In genomic region chr2:160512484-160512883, GRCh38 we compare ENCODE assay signal across 18 cellular contexts.
"Had no signal": no experiment of that assay in that cellular context is flagged by ENCODE, and none has a peak within 500 bp of the region (broad histone marks: within the 10 kb centered on the region; RNA-seq: fewer than 3 reads in every experiment).

No MANE protein-coding gene starts in this region.

- H3K9ac ChIP-seq: neural progenitor cell had no signal

- H3K36me3 ChIP-seq: adrenal gland, gastroesophageal sphincter, neural progenitor cell, ovary, sigmoid colon, spleen, thyroid gland, uterus had no signal

- ATAC-seq: activated CD8-positive, alpha-beta memory T cell treated with anti-CD3 and anti-CD28 coated beads, Interleukin-2, amount 10 ng/mL, durations not matched to agents 7 days and 5 days; gastroesophageal sphincter; left colon; T-helper 17 cell had no signal

- H2AFZ ChIP-seq: neural progenitor cell had no signal

- H3K9me3 Mint-ChIP-seq: activated B cell treated with CpG ODN at 0.5 μM for 24 hours, naive B cell, neural progenitor cell had no signal

- H3K4me1 Mint-ChIP-seq: naive B cell had no signal

- H3K4me1 ChIP-seq: adrenal gland, neural progenitor cell, uterus had no signal

- H3K9me3 ChIP-seq: adrenal gland, gastroesophageal sphincter, ovary, sigmoid colon, spleen, thyroid gland, uterus had no signal

- H3K27ac ChIP-seq: adrenal gland, gastroesophageal sphincter, neural progenitor cell, ovary, sigmoid colon, spleen, thyroid gland, uterus had no signal

- H3K4me3 ChIP-seq: adrenal gland, gastroesophageal sphincter, neural progenitor cell, ovary, sigmoid colon, spleen, thyroid gland, uterus had no signal

- DNase-seq: activated B cell treated with CpG ODN at 0.5 μM for 24 hours; activated CD4-positive, alpha-beta T cell treated with anti-CD3 and anti-CD28 coated beads, Interleukin-2, amount 50 U/mL, for 1 hour; activated CD8-positive, alpha-beta memory T cell treated with anti-CD3 and anti-CD28 coated beads, Interleukin-2, amount 10 ng/mL, durations not matched to agents 7 days and 5 days; activated naive CD4-positive, alpha-beta T cell treated with anti-CD3 and anti-CD28 coated beads, Interleukin-2, amount 50 U/mL, for 16 hours; activated T-cell treated with anti-CD3 and anti-CD28 coated beads, Interleukin-2, amount 50 U/mL, for 1 hour; adrenal gland; left colon; mammary epithelial cell; naive B cell; ovary; sigmoid colon; spleen; stimulated activated CD4-positive, alpha-beta T cell treated with anti-CD3 and anti-CD28 coated beads, Interleukin-1b, Interleukin-23, amount 100 ng/mL, for 48 hours; T-helper 17 cell; thyroid gland; uterus had no signal

- H3K4me2 ChIP-seq: neural progenitor cell had no signal

- H3K27me3 Mint-ChIP-seq: activated CD8-positive, alpha-beta memory T cell treated with anti-CD3 and anti-CD28 coated beads, Interleukin-2, amount 10 ng/mL, durations not matched to agents 7 days and 5 days; T-helper 17 cell had no signal

- H3K27me3 ChIP-seq: adrenal gland, gastroesophageal sphincter, neural progenitor cell, ovary, sigmoid colon, spleen, thyroid gland, uterus had no signal

- H3K36me3 Mint-ChIP-seq: activated CD8-positive, alpha-beta memory T cell treated with anti-CD3 and anti-CD28 coated beads, Interleukin-2, amount 10 ng/mL, durations not matched to agents 7 days and 5 days; naive B cell; neural progenitor cell had no signal

- H3K27ac Mint-ChIP-seq: activated B cell treated with CpG ODN at 0.5 μM for 24 hours; activated CD8-positive, alpha-beta memory T cell treated with anti-CD3 and anti-CD28 coated beads, Interleukin-2, amount 10 ng/mL, durations not matched to agents 7 days and 5 days; naive B cell; neural progenitor cell; T-helper 17 cell had no signal

- H3K4me3 Mint-ChIP-seq: activated B cell treated with CpG ODN at 0.5 μM for 24 hours; activated CD8-positive, alpha-beta memory T cell treated with anti-CD3 and anti-CD28 coated beads, Interleukin-2, amount 10 ng/mL, durations not matched to agents 7 days and 5 days; naive B cell; neural progenitor cell; T-helper 17 cell had no signal
